ENCODE assay signal across 12 cellular contexts in the genomic region with DNA sequence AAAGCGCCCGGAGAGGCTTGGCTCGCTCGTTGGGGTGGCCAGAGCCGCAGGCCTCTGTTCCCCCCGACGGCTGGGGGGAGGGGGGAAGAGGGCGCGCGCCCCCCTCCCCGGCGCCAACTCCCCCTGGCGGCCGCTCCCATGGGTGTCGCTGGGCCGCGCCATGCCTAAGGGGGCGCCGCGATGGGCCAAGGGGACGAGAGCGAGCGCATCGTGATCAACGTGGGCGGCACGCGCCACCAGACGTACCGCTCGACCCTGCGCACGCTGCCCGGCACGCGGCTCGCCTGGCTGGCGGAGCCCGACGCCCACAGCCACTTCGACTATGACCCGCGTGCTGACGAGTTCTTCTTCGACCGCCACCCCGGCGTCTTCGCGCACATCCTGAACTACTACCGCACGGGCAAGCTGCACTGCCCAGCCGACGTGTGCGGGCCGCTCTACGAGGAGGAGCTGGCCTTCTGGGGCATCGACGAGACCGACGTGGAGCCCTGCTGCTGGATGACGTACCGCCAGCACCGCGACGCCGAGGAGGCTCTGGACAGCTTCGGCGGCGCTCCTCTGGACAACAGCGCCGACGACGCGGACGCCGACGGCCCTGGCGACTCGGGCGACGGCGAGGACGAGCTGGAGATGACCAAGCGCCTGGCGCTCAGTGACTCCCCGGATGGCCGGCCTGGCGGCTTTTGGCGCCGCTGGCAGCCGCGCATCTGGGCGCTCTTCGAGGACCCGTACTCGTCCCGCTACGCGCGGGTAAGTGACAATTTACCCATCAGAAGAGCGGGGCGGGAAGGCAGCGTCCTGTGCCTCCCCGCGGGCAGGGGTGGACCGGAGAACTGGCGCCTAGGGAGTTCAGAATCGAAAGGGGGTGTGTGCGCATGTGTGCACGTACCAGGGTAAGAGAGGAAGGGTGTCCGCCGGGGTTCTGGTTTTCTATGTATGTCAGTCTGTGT. TPM values are rescaled to one million over a fixed set of nuclear protein-coding genes. Genes with fewer than 3 reads are reported as not detected.
DNase-seq lines count a peak whose midpoint lies in the region; ATAC-seq and TF ChIP-seq lines count a peak whose summit lies in the region.
"Had no signal": no experiment of that assay in that cellular context is flagged by ENCODE, and none has a peak within 500 bp of the region (broad histone marks: within the 10 kb centered on the region; RNA-seq: fewer than 3 reads in every experiment).

No MANE protein-coding gene starts in this region.

- no peak overlapping the region for H3K9ac ChIP-seq in mammary epithelial cell (ENCODE audit: insufficient read depth, low read length)

- intact Hi-C loops in breast epithelium (cut with DNase I; ENCODE audit: low total_unique reads) (no loop called here), mammary epithelial cell (cut with micrococcal nuclease) (loop anchor here (10.0 kb wide), 1 partner anchor 351 kb away; a partner anchor contains a TSS), upper lobe of right lung (cut with DNase I) (no loop called here)
- intact Hi-C loops in activated CD4-positive, alpha-beta memory T cell treated with anti-CD3 and anti-CD28 coated beads for 36 hours (cut with micrococcal nuclease), result no loop called here

- 0% methylated on average over 1 of the region's 113 CpGs for WGBS in mammary epithelial cell (ENCODE audit: low coverage, missing lambda C conversion rate)

- DNase-seq in breast epithelium (ENCODE audit: low spot score in 2 of 2) (peak in 1 of 2 donors; percentile 40), mammary epithelial cell (no peak), SK-N-DZ (ENCODE audit: low spot score) (peak; percentile 20), iPS-NIHi7 (ENCODE audit: extremely low spot score) (peak; percentile 44), upper lobe of right lung (peak; percentile 47)
- no peak for DNase-seq in activated CD4-positive, alpha-beta memory T cell treated with anti-CD3 and anti-CD28 coated beads for 36 hours
- no peak for DNase-seq in stimulated activated naive CD4-positive, alpha-beta T cell treated with Interleukin-2 at 50 U/mL for 16 hours (lab: John Stamatoyannopoulos, UW)
- DNase-seq: activated CD4-positive, alpha-beta T cell treated with anti-CD3 and anti-CD28 coated beads for 36 hours; body of pancreas; DND-41 had no signal

- H3K36me3 ChIP-seq in breast epithelium (no peaks in the 10 kb centered on the region), mammary epithelial cell (ENCODE audit: insufficient read depth, low read length) (no peaks in the 10 kb centered on the region), upper lobe of right lung (no peaks in the 10 kb centered on the region)

- H3K27me3 Mint-ChIP-seq in activated CD4-positive, alpha-beta memory T cell treated with anti-CD3 and anti-CD28 coated beads for 36 hours, result peaks cover 44% of the 10 kb centered on the region

- no TSS peak for BruUV-seq in mammary epithelial cell (replicated peaks; lab: Mats Ljungman, UMichigan)

- H3K79me2 ChIP-seq in mammary epithelial cell (ENCODE audit: insufficient read depth, low read length), result no peaks in the 10 kb centered on the region

- H3K27me3 ChIP-seq in breast epithelium, result peaks cover 10 to 36% of the 10 kb centered on the region in 2 donors
- peaks cover 21% of the 10 kb centered on the region for H3K27me3 ChIP-seq in mammary epithelial cell (ENCODE audit: insufficient read depth, low read length)
- H3K27me3 ChIP-seq in upper lobe of right lung, result peaks cover 68% of the 10 kb centered on the region

- H3K4me3 ChIP-seq in breast epithelium (peak overlapping the region in 2 of 3 donors; percentile 43 to 66), mammary epithelial cell (replicated peaks in 1 of 3; ENCODE audit: insufficient read depth in 1 of 3, low read depth in 2 of 3, low read length in 3 of 3) (no peak overlapping the region), upper lobe of right lung (no peak overlapping the region)

- no peak for TF ChIP-seq POLR2A in breast epithelium (IDR thresholded peaks at IDR 0.05)

- H3K36me3 Mint-ChIP-seq in activated CD4-positive, alpha-beta memory T cell treated with anti-CD3 and anti-CD28 coated beads for 36 hours, result no peaks in the 10 kb centered on the region
- H3K36me3 Mint-ChIP-seq: natural killer cell treated with Interleukin-12 subunit alpha and Interleukin-12 subunit beta and Interleukin-15 and Interleukin-18, amount 100 ng/mL, for 72 hours had no signal

- peaks cover 8% of the 10 kb centered on the region for H4K20me1 ChIP-seq in mammary epithelial cell (ENCODE audit: insufficient read depth, low read length)

- CTCF ChIA-PET in mammary epithelial cell (lab: Charles Lee; ENCODE audit: low non-redundant PET), result no interaction called here
- CTCF ChIA-PET in activated CD4-positive, alpha-beta memory T cell treated with anti-CD3 and anti-CD28 coated beads for 36 hours (lab: Charles Lee), result no interaction called here

- H2AFZ ChIP-seq in mammary epithelial cell (ENCODE audit: low read depth, low read length), result no peak overlapping the region

- no peaks in the 10 kb centered on the region for H3K9me3 ChIP-seq in breast epithelium
- no peaks in the 10 kb centered on the region for H3K9me3 ChIP-seq in mammary epithelial cell (replicated peaks; ENCODE audit: insufficient read depth, low read length)
- no peaks in the 10 kb centered on the region for H3K9me3 ChIP-seq in upper lobe of right lung
- H3K9me3 ChIP-seq: body of pancreas had no signal

- H3K9me3 Mint-ChIP-seq in activated CD4-positive, alpha-beta memory T cell treated with anti-CD3 and anti-CD28 coated beads for 36 hours, result no peaks in the 10 kb centered on the region
- H3K9me3 Mint-ChIP-seq: natural killer cell treated with Interleukin-12 subunit alpha and Interleukin-12 subunit beta and Interleukin-15 and Interleukin-18, amount 100 ng/mL, for 72 hours had no signal

- dilution Hi-C loops in mammary epithelial cell (cut with HindIII; ENCODE audit: low sequenced_read_pairs), result no loop called here

- POLR2A ChIA-PET in activated CD4-positive, alpha-beta memory T cell treated with anti-CD3 and anti-CD28 coated beads for 36 hours (lab: Charles Lee), result no interaction called here

- H3K27ac ChIP-seq in breast epithelium, result no peak overlapping the region
- H3K27ac ChIP-seq in mammary epithelial cell (ENCODE audit: insufficient read depth, low read depth, low read length), result no peak overlapping the region
- H3K27ac ChIP-seq in upper lobe of right lung, result no peak overlapping the region
- H3K27ac ChIP-seq: body of pancreas had no signal

- no peak overlapping the region for H3K4me3 Mint-ChIP-seq in activated CD4-positive, alpha-beta memory T cell treated with anti-CD3 and anti-CD28 coated beads for 36 hours
- H3K4me3 Mint-ChIP-seq: activated CD4-positive, alpha-beta T cell treated with anti-CD3 and anti-CD28 coated beads for 36 hours; natural killer cell treated with Interleukin-12 subunit alpha and Interleukin-12 subunit beta and Interleukin-15 and Interleukin-18, amount 100 ng/mL, for 72 hours had no signal

- no peak for ATAC-seq in upper lobe of right lung
- ATAC-seq in GM18909 (IDR thresholded peaks at IDR 0.05; ENCODE audit: poor library complexity, unreplicated experiment), result no peak
- ATAC-seq: activated CD4-positive, alpha-beta T cell treated with anti-CD3 and anti-CD28 coated beads for 36 hours; body of pancreas; natural killer cell treated with Interleukin-12 subunit alpha and Interleukin-12 subunit beta and Interleukin-15 and Interleukin-18, amount 100 ng/mL, for 72 hours had no signal

- peaks cover 7% of the 10 kb centered on the region for H3K4me1 Mint-ChIP-seq in activated CD4-positive, alpha-beta memory T cell treated with anti-CD3 and anti-CD28 coated beads for 36 hours (ENCODE audit: low read depth)

- H3K27ac Mint-ChIP-seq in activated CD4-positive, alpha-beta memory T cell treated with anti-CD3 and anti-CD28 coated beads for 36 hours, result no peak overlapping the region
- H3K27ac Mint-ChIP-seq: activated CD4-positive, alpha-beta T cell treated with anti-CD3 and anti-CD28 coated beads for 36 hours; natural killer cell treated with Interleukin-12 subunit alpha and Interleukin-12 subunit beta and Interleukin-15 and Interleukin-18, amount 100 ng/mL, for 72 hours had no signal

- H3K4me2 ChIP-seq in mammary epithelial cell (ENCODE audit: insufficient read depth, low read depth, low read length), result no peak overlapping the region

- in situ Hi-C loops in mammary epithelial cell (cut with MboI; ENCODE audit: low sequenced_read_pairs in 2 of 2), result loop anchor here in 1 of 2 donors (10.0 kb wide), 1 partner anchor 141 kb away; no protein-coding TSS in a partner anchor

- no peak for TF ChIP-seq CTCF in breast epithelium (IDR thresholded peaks at IDR 0.05)
- peak in 1 of 2 donors; percentile 25 for TF ChIP-seq CTCF in mammary epithelial cell (conservative IDR thresholded peaks at IDR 0.05 in 1 of 2, IDR thresholded peaks at IDR 0.05 in 1 of 2; ENCODE audit: extremely low read depth in 1 of 2, insufficient read depth in 1 of 2, low read depth in 1 of 2, low read length in 2 of 2)
- peak; percentile 14 for TF ChIP-seq CTCF in upper lobe of right lung (IDR thresholded peaks at IDR 0.05)

- no peaks in the 10 kb centered on the region for H3K4me1 ChIP-seq in breast epithelium
- H3K4me1 ChIP-seq in mammary epithelial cell (ENCODE audit: insufficient read depth, low read length), result peaks cover 9% of the 10 kb centered on the region
- peaks cover 3% of the 10 kb centered on the region for H3K4me1 ChIP-seq in upper lobe of right lung

RNA-seq across cellular contexts. Expression of a gene that starts 1.5 kb away (rescaled TPM):
- total RNA-seq in breast epithelium (under 1 TPM in 1 of 3 donors, not detected in 2; 0.15 TPM), mammary epithelial cell (not detected), upper lobe of right lung (not detected)
- polyA plus RNA-seq in mammary epithelial cell, result not detected
- polyA minus RNA-seq in mammary epithelial cell, result not detected
- 3.6 and 3.8 TPM in 2 replicates for polyA plus RNA-seq in SK-N-DZ (2014; cell fraction: cytosol; rRNA removed)
- polyA plus RNA-seq in SK-N-DZ (2014; cell fraction: nucleus; rRNA removed), result 4.2 and 14.3 TPM in 2 replicates
- not detected for total RNA-seq in activated CD4-positive, alpha-beta memory T cell treated with anti-CD3 and anti-CD28 coated beads for 36 hours
- total RNA-seq: activated CD4-positive, alpha-beta T cell treated with anti-CD3 and anti-CD28 coated beads for 36 hours; natural killer cell treated with Interleukin-12 subunit alpha and Interleukin-12 subunit beta and Interleukin-15 and Interleukin-18, amount 100 ng/mL, for 72 hours had no signal

RNA-seq across cellular contexts. Expression of a gene that starts 16.7 kb away (rescaled TPM):
- not detected for total RNA-seq in breast epithelium
- total RNA-seq in mammary epithelial cell, result not detected
- polyA plus RNA-seq in mammary epithelial cell, result not detected
- polyA minus RNA-seq in mammary epithelial cell, result not detected
- 0.13 TPM in 1 of 2 replicates, not detected in the other for polyA plus RNA-seq in SK-N-DZ (2014; cell fraction: cytosol; rRNA removed)
- 0.15 TPM in 1 of 2 replicates, not detected in the other for polyA plus RNA-seq in SK-N-DZ (2014; cell fraction: nucleus; rRNA removed)
- not detected for total RNA-seq in upper lobe of right lung
- not detected for total RNA-seq in activated CD4-positive, alpha-beta memory T cell treated with anti-CD3 and anti-CD28 coated beads for 36 hours
- total RNA-seq: activated CD4-positive, alpha-beta T cell treated with anti-CD3 and anti-CD28 coated beads for 36 hours; body of pancreas; natural killer cell treated with Interleukin-12 subunit alpha and Interleukin-12 subunit beta and Interleukin-15 and Interleukin-18, amount 100 ng/mL, for 72 hours had no signal

Comparison
In these comparisons a context has a peak if more than half of its experiments do, and no peak if none do; other contexts are left out.
1. H3K4me3 ChIP-seq: peak in breast epithelium (2 of 3); none in mammary epithelial cell (0 of 3) and upper lobe of right lung (single experiment).
2. DNase-seq: peak in SK-N-DZ (single experiment), iPS-NIHi7 (single experiment) and upper lobe of right lung (single experiment); none in mammary epithelial cell (single experiment), activated CD4-positive, alpha-beta memory T cell treated with anti-CD3 and anti-CD28 coated beads for 36 hours (single experiment) and stimulated activated naive CD4-positive, alpha-beta T cell treated with Interleukin-2 at 50 U/mL for 16 hours (single experiment).